Comparison of ENCODE assay signal across 12 cellular contexts in the genomic region with DNA sequence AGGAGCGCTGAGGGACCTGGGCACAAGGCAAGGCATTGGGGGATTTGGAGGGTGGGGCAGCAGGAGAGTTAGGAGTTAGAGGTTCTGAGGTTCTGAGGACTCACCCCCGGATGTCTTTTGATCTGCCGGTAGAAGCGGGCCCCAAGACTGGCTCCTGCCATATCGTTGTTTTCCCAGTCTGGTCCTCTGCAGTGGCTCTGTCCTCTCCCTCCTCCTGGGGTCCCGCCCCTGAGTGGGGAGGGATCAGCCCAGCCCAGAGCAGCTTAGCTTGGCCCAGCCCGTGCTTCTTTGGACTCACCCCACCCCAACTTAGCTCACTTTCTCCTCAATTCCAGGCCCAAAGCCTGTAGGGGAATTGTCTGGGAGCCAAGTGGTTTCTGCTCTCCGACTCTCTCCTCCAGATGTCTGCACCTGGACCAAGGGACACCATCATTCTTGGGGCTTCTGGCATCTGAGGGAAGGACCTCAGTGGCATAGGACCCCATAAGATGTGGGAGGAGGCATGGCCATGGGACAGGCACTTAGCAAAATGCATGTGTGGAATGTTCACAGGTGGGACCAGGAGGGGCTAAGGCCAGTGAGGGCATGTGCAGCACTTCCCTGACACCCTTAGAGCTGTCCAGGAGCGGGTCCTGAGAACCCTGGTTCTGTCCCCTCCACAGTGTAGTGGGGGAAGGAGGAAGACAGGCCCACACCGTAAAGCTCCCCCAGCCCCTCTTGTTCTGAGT. TPM values are rescaled to one million over a fixed set of nuclear protein-coding genes. Genes with fewer than 3 reads are reported as not detected.
A peak's percentile ranks its signal among the peaks of the same experiment; 100 is the strongest.
DNase-seq lines count a peak whose midpoint lies in the region; ATAC-seq and TF ChIP-seq lines count a peak whose summit lies in the region.
"Had no signal": no experiment of that assay in that cellular context is flagged by ENCODE, and none has a peak within 500 bp of the region (broad histone marks: within the 10 kb centered on the region; RNA-seq: fewer than 3 reads in every experiment).

No MANE protein-coding gene starts in this region.

- no peak overlapping the region for H3K4me2 ChIP-seq in PC-3 (ENCODE audit: low read length)

- H3K9me3 Mint-ChIP-seq in activated T-cell treated with anti-CD3 and anti-CD28 coated beads, Interleukin-2, amount 50 U/mL, for 24 hours: no peaks in the 10 kb centered on the region
- no peaks in the 10 kb centered on the region for H3K9me3 Mint-ChIP-seq in activated CD4-positive, alpha-beta memory T cell treated with anti-CD3 and anti-CD28 coated beads, Interleukin-2, amount 10 ng/mL, durations not matched to agents 7 days and 5 days

- no peak overlapping the region for H3K4me3 Mint-ChIP-seq in activated T-cell treated with anti-CD3 and anti-CD28 coated beads, Interleukin-2, amount 50 U/mL, for 24 hours
- H3K4me3 Mint-ChIP-seq in activated CD4-positive, alpha-beta memory T cell treated with anti-CD3 and anti-CD28 coated beads, Interleukin-2, amount 10 ng/mL, durations not matched to agents 7 days and 5 days: peak overlapping the region; percentile 65

- no peaks in the 10 kb centered on the region for H4K20me1 ChIP-seq in PC-3 (ENCODE audit: low read length)

- no peaks in the 10 kb centered on the region for H3F3A ChIP-seq in PC-3 (ENCODE audit: low read length, unreplicated experiment)

- TF ChIP-seq EP300 in suprapubic skin (IDR thresholded peaks at IDR 0.05): no peak

- H3K27me3 ChIP-seq in right cardiac atrium (ENCODE audit: control insufficient read depth, insufficient read depth) (no peaks in the 10 kb centered on the region), suprapubic skin (peaks cover 46% of the 10 kb centered on the region), PC-3 (ENCODE audit: low read length) (peaks cover 9% of the 10 kb centered on the region)
- H3K27me3 ChIP-seq: testis had no signal

- POLR2A ChIA-PET in activated CD4-positive, alpha-beta memory T cell treated with anti-CD3 and anti-CD28 coated beads, Interleukin-2, amount 10 ng/mL, durations not matched to agents 7 days and 5 days (lab: Charles Lee): interaction anchor here (1.0 to 4.5 kb wide), 4 partner anchors 7 to 240 kb away, joined by 3 to 51 read pairs (median 29); a partner anchor contains a TSS
- POLR2A ChIA-PET in PC-3 (lab: Charles Lee; ENCODE audit: unreplicated experiment): interaction anchor here (0.6 kb wide), 1 partner anchor 162 kb away, joined by 3 read pairs; no protein-coding TSS in a partner anchor

- CTCF ChIA-PET in activated CD4-positive, alpha-beta memory T cell treated with anti-CD3 and anti-CD28 coated beads, Interleukin-2, amount 10 ng/mL, durations not matched to agents 7 days and 5 days (lab: Charles Lee): interaction anchor here (1.9 to 12.1 kb wide), 4 partner anchors 7 to 21 kb away, joined by 4 to 253 read pairs (median 113); a partner anchor contains a TSS
- CTCF ChIA-PET in PC-3 (lab: Charles Lee): interaction anchor here (0.6 kb wide), 1 partner anchor 24 kb away, joined by 15 read pairs; no protein-coding TSS in a partner anchor

- intact Hi-C loops in right cardiac atrium (cut with DNase I): no loop called here
- intact Hi-C loops in PC-3 (cut with micrococcal nuclease): no loop called here

- peaks cover 11% of the 10 kb centered on the region for H3K79me2 ChIP-seq in PC-3 (ENCODE audit: low read length)

- peak; percentile 56 for DNase-seq in activated T-cell treated with anti-CD3 and anti-CD28 coated beads, Interleukin-2, amount 50 U/mL, for 24 hours
- no peak for DNase-seq in activated T-cell treated with anti-CD3 and anti-CD28 coated beads, Interleukin-2, amount 50 U/mL, for 1 hour
- no peak for DNase-seq in activated CD4-positive, alpha-beta memory T cell treated with anti-CD3 and anti-CD28 coated beads, Interleukin-2, amount 10 ng/mL, durations not matched to agents 7 days and 5 days
- DNase-seq in right cardiac atrium (peak; percentile 74 to 88 (median 84)), suprapubic skin (ENCODE audit: low spot score in 2 of 2) (no peak), PC-3 (no peak)
- DNase-seq: C1 segment of cervical spinal cord, small intestine, testis had no signal

- TF ChIP-seq POLR2A in suprapubic skin (IDR thresholded peaks at IDR 0.05): no peak

- TF ChIP-seq CTCF in suprapubic skin (IDR thresholded peaks at IDR 0.05) (no peak), PC-3 (conservative IDR thresholded peaks at IDR 0.05; ENCODE audit: low read depth, low read length) (no peak)

- no peak overlapping the region for H3K9ac ChIP-seq in PC-3 (ENCODE audit: low read length)

- H3K27ac ChIP-seq in right cardiac atrium (ENCODE audit: low read length) (no peak overlapping the region), suprapubic skin (peak overlapping the region; percentile 28), PC-3 (ENCODE audit: low read length) (no peak overlapping the region)
- H3K27ac ChIP-seq: testis had no signal

- peaks cover 54% of the 10 kb centered on the region for H3K27me3 Mint-ChIP-seq in activated T-cell treated with anti-CD3 and anti-CD28 coated beads, Interleukin-2, amount 50 U/mL, for 24 hours
- peaks cover 38% of the 10 kb centered on the region for H3K27me3 Mint-ChIP-seq in activated CD4-positive, alpha-beta memory T cell treated with anti-CD3 and anti-CD28 coated beads, Interleukin-2, amount 10 ng/mL, durations not matched to agents 7 days and 5 days

- no peak overlapping the region for H2AFZ ChIP-seq in PC-3 (ENCODE audit: low read length)

- H3K9me2 ChIP-seq in PC-3 (replicated peaks; ENCODE audit: low read length): no peaks in the 10 kb centered on the region

- ATAC-seq in right cardiac atrium: peak; percentile 22 to 32
- ATAC-seq in PC-3: no peak; the same call in 1 of the 2 replicates
- no peak for ATAC-seq in HG03342 (IDR thresholded peaks at IDR 0.05; ENCODE audit: unreplicated experiment)
- ATAC-seq in GM19455 (IDR thresholded peaks at IDR 0.05; ENCODE audit: unreplicated experiment): no peak

- peaks cover 79% of the 10 kb centered on the region for H3K4me1 Mint-ChIP-seq in activated T-cell treated with anti-CD3 and anti-CD28 coated beads, Interleukin-2, amount 50 U/mL, for 24 hours (ENCODE audit: low read depth)
- H3K4me1 Mint-ChIP-seq in activated CD4-positive, alpha-beta memory T cell treated with anti-CD3 and anti-CD28 coated beads, Interleukin-2, amount 10 ng/mL, durations not matched to agents 7 days and 5 days: peaks cover 73% of the 10 kb centered on the region

- H3K36me3 ChIP-seq in suprapubic skin (peaks cover 27% of the 10 kb centered on the region), PC-3 (ENCODE audit: low read depth, low read length) (peaks cover 23% of the 10 kb centered on the region; the same call in 1 of the 2 replicates)
- H3K36me3 ChIP-seq: breast epithelium had no signal

- H3K4me3 ChIP-seq in right cardiac atrium (ENCODE audit: low read length) (peak overlapping the region; percentile 8), suprapubic skin (peak overlapping the region; percentile 31), PC-3 (ENCODE audit: low read length) (no peak overlapping the region)

- H3K9me3 ChIP-seq in right cardiac atrium (ENCODE audit: control insufficient read depth, low read length) (no peaks in the 10 kb centered on the region), suprapubic skin (no peaks in the 10 kb centered on the region), PC-3 (ENCODE audit: low read length) (no peaks in the 10 kb centered on the region)
- H3K9me3 ChIP-seq: breast epithelium, testis had no signal

- 30% methylated on average over 10 of the region's 10 CpGs for WGBS in right cardiac atrium
- WGBS in suprapubic skin: 30% methylated on average over 9 of the region's 10 CpGs

- BruUV-seq in PC-3 (replicated peaks; lab: Mats Ljungman, UMichigan): no TSS peak

- peaks cover 45% of the 10 kb centered on the region for H3K36me3 Mint-ChIP-seq in activated T-cell treated with anti-CD3 and anti-CD28 coated beads, Interleukin-2, amount 50 U/mL, for 24 hours (ENCODE audit: low read depth)
- peaks cover 50% of the 10 kb centered on the region for H3K36me3 Mint-ChIP-seq in activated CD4-positive, alpha-beta memory T cell treated with anti-CD3 and anti-CD28 coated beads, Interleukin-2, amount 10 ng/mL, durations not matched to agents 7 days and 5 days (ENCODE audit: low read depth)

- H3K27ac Mint-ChIP-seq in activated T-cell treated with anti-CD3 and anti-CD28 coated beads, Interleukin-2, amount 50 U/mL, for 24 hours: no peak overlapping the region
- H3K27ac Mint-ChIP-seq in activated CD4-positive, alpha-beta memory T cell treated with anti-CD3 and anti-CD28 coated beads, Interleukin-2, amount 10 ng/mL, durations not matched to agents 7 days and 5 days: no peak overlapping the region

- no peaks in the 10 kb centered on the region for H3K4me1 ChIP-seq in right cardiac atrium (ENCODE audit: control insufficient read depth, insufficient read depth, low read length)
- H3K4me1 ChIP-seq in suprapubic skin: peaks cover 77% of the 10 kb centered on the region
- peaks cover 26% of the 10 kb centered on the region for H3K4me1 ChIP-seq in PC-3 (ENCODE audit: insufficient read depth, low read length)

RNA-seq across cellular contexts. Expression of a gene that starts 7.6 kb away (rescaled TPM):
- 100 to 1,000 TPM; 224 to 244 TPM for total RNA-seq in activated CD4-positive, alpha-beta memory T cell treated with anti-CD3 and anti-CD28 coated beads, Interleukin-2, amount 10 ng/mL, durations not matched to agents 7 days and 5 days
- total RNA-seq in right cardiac atrium (10 to 100 TPM; 27.4 to 33.2 (median 29.9) TPM), suprapubic skin (10 to 100 TPM; 53.5 to 87.2 (median 70.3) TPM), PC-3 (2014; rRNA removed) (210 and 263 TPM in 2 replicates)
- 17.9 TPM for polyA plus RNA-seq in right cardiac atrium

RNA-seq across cellular contexts. Expression of a gene that starts 13.9 kb away (rescaled TPM):
- total RNA-seq in activated CD4-positive, alpha-beta memory T cell treated with anti-CD3 and anti-CD28 coated beads, Interleukin-2, amount 10 ng/mL, durations not matched to agents 7 days and 5 days: 1 to 10 TPM; 4.1 to 4.5 TPM
- total RNA-seq in right cardiac atrium: 1 to 10 TPM in 3 of 4 donors, under 1 TPM in 1; 0.91 to 2.3 (median 1.6) TPM
- 1.2 TPM for polyA plus RNA-seq in right cardiac atrium
- total RNA-seq in suprapubic skin: 1 to 10 TPM; 1.7 to 3.0 (median 2.1) TPM
- total RNA-seq in PC-3 (2014; rRNA removed): 1.4 and 1.8 TPM in 2 replicates

RNA-seq across cellular contexts. Expression of a gene that starts 20.5 kb away (rescaled TPM):
- 1 to 10 TPM in 1 of 2 experiments, under 1 TPM in 1; 0.81 to 1.1 TPM for total RNA-seq in activated CD4-positive, alpha-beta memory T cell treated with anti-CD3 and anti-CD28 coated beads, Interleukin-2, amount 10 ng/mL, durations not matched to agents 7 days and 5 days
- total RNA-seq in right cardiac atrium (under 1 TPM in 3 of 4 donors, not detected in 1; 0.11 to 0.39 (median 0.29) TPM), suprapubic skin (10 to 100 TPM in 3 of 4 donors, 1 to 10 TPM in 1; 7.1 to 26.0 (median 18.3) TPM), PC-3 (2014; rRNA removed) (10.7 and 15.1 TPM in 2 replicates)
- polyA plus RNA-seq in right cardiac atrium: 1.2 TPM

Comparison
In these comparisons a context has a peak if more than half of its experiments do, and no peak if none do; other contexts are left out.
1. DNase-seq: peak in activated T-cell treated with anti-CD3 and anti-CD28 coated beads, Interleukin-2, amount 50 U/mL, for 24 hours (single experiment) and right cardiac atrium (3 of 3); none in activated T-cell treated with anti-CD3 and anti-CD28 coated beads, Interleukin-2, amount 50 U/mL, for 1 hour (single experiment), activated CD4-positive, alpha-beta memory T cell treated with anti-CD3 and anti-CD28 coated beads, Interleukin-2, amount 10 ng/mL, durations not matched to agents 7 days and 5 days (single experiment), suprapubic skin (0 of 2) and PC-3 (single experiment).
2. ATAC-seq: peak in right cardiac atrium (2 of 2); none in PC-3 (single experiment), HG03342 (single experiment) and GM19455 (single experiment).